Comparison of ENCODE assay signal across 1 cellular context in the genomic region with DNA sequence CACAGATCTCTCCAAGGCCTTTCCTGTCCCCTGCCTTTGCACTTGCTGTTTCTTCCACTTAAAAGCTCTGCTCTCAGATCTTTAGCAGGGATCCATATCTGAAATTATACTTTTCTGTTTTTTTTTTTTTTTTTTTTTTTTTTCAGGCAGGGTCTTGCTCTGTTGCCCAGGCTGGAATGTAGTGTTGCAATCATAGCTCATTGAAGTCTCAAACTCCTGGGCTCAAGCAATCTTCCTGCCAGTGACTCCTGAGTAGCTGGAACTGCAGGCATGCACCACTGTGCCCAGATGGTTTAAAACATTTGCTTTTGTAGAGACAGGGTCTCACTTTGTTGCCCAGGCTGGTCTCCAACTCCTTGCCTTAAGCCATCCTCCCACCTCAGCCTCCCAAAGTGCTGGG.
TF ChIP-seq lines count a peak whose summit lies in the region.

No MANE protein-coding gene starts in this region.

TF ChIP-seq in SK-N-SH, 30 proteins besides CTCF, POLR2A, EP300 and RAD21:
- no peak for TF ChIP-seq CHD2 (IDR thresholded peaks at IDR 0.05; ENCODE audit: low read length, partially characterized antibody)
- no peak for TF ChIP-seq TEAD4 (IDR thresholded peaks at IDR 0.05; ENCODE audit: borderline replicate concordance, insufficient read depth)
- no peak for TF ChIP-seq TAF1 (IDR thresholded peaks at IDR 0.05; ENCODE audit: borderline replicate concordance, low read depth, low read length)
- TF ChIP-seq FOXJ3 (CRISPR knock-in tag; IDR thresholded peaks at IDR 0.05): no peak
- no peak for TF ChIP-seq ELF1 (IDR thresholded peaks at IDR 0.05)
- no peak for TF ChIP-seq GATA2 (CRISPR knock-in tag; IDR thresholded peaks at IDR 0.05)
